Comparison of ENCODE assay signal across 1 cellular context in genomic region chr5:55480781-55481180, GRCh38.
TF ChIP-seq lines count a peak whose summit lies in the region.

No MANE protein-coding gene starts in this region.

TF ChIP-seq in GM23338, 12 proteins besides CTCF, POLR2A, EP300 and RAD21:
- TF ChIP-seq JUNB (IDR thresholded peaks at IDR 0.05; ENCODE audit: unreplicated experiment), result no peak
- no peak for TF ChIP-seq EZH2 (IDR thresholded peaks at IDR 0.05; ENCODE audit: low read depth, unreplicated experiment)
- no peak for TF ChIP-seq POLR2AphosphoS5 (IDR thresholded peaks at IDR 0.05; ENCODE audit: low read depth)
- no peak for TF ChIP-seq REST (IDR thresholded peaks at IDR 0.05; ENCODE audit: unreplicated experiment)
- no peak for TF ChIP-seq CREB1 (CRISPR knock-in tag; IDR thresholded peaks at IDR 0.05; ENCODE audit: low read depth)
- no peak for TF ChIP-seq ZNF462 (CRISPR knock-in tag; IDR thresholded peaks at IDR 0.05)
- TF ChIP-seq STAT1 (IDR thresholded peaks at IDR 0.05; ENCODE audit: unreplicated experiment), result no peak
- TF ChIP-seq ZNF331 (CRISPR knock-in tag; IDR thresholded peaks at IDR 0.05; ENCODE audit: low read depth), result no peak
- TF ChIP-seq ETS1 (IDR thresholded peaks at IDR 0.05), result no peak
- no peak for TF ChIP-seq ZNF114 (CRISPR knock-in tag; IDR thresholded peaks at IDR 0.05)
- TF ChIP-seq EZH2phosphoT487 (IDR thresholded peaks at IDR 0.05; ENCODE audit: unreplicated experiment), result no peak
- TF ChIP-seq NANOG (IDR thresholded peaks at IDR 0.05; ENCODE audit: borderline replicate concordance), result no peak
